20 cellular contexts compared by ENCODE assay signal in genomic region chr7:77197135-77197534, GRCh38. TPM values are rescaled to one million over a fixed set of nuclear protein-coding genes. Genes with fewer than 3 reads are reported as not detected.
A peak's percentile ranks its signal among the peaks of the same experiment; 100 is the strongest.
DNase-seq lines count a peak whose midpoint lies in the region; ATAC-seq, FAIRE-seq and TF ChIP-seq lines count a peak whose summit lies in the region.
"Had no signal": no experiment of that assay in that cellular context is flagged by ENCODE, and none has a peak within 500 bp of the region (broad histone marks: within the 10 kb centered on the region; RNA-seq: fewer than 3 reads in every experiment).

No MANE protein-coding gene starts in this region.

- H4K20me1 ChIP-seq in Karpas-422 (ENCODE audit: insufficient read depth, low read depth, low read length) (no peaks in the 10 kb centered on the region), keratinocyte (ENCODE audit: control insufficient read depth, extremely low read depth, insufficient read depth, low read length) (no peaks in the 10 kb centered on the region)

- peaks cover 6 to 70% (median 45%) of the 10 kb centered on the region in 4 donors for H3K4me1 Mint-ChIP-seq in CD4-positive, CD25-positive, alpha-beta regulatory T cell

- H3K9me1 ChIP-seq in keratinocyte (ENCODE audit: control insufficient read depth, extremely low read depth, insufficient read depth, low read length) = no peaks in the 10 kb centered on the region

- H3K9ac ChIP-seq in Karpas-422 (ENCODE audit: low read length) (peak overlapping the region; percentile 76), keratinocyte (ENCODE audit: control insufficient read depth, extremely low read depth, insufficient read depth, low read length) (no peak overlapping the region)

- TF ChIP-seq CTCF in keratinocyte (optimal IDR thresholded peaks at IDR 0.05 in 1 of 3, IDR thresholded peaks at IDR 0.05 in 1 of 3, conservative IDR thresholded peaks at IDR 0.05 in 1 of 3; ENCODE audit: extremely low read depth in 1 of 3, insufficient read depth in 2 of 3, low read length in 3 of 3) (no peak), BE2C (IDR thresholded peaks at IDR 0.05; ENCODE audit: low read depth, low read length) (no peak)

- H3K27ac ChIP-seq in CD4-positive, CD25-positive, alpha-beta regulatory T cell (ENCODE audit: insufficient read depth, low read length, poor library complexity, severe bottlenecking) = peak overlapping the region; percentile 51
- H3K27ac ChIP-seq in Karpas-422 (ENCODE audit: low read length) (peak overlapping the region; percentile 85), keratinocyte (ENCODE audit: control insufficient read depth, insufficient read depth, low read length) (no peak overlapping the region), small intestine (ENCODE audit: low read depth in 1 of 2, low read length in 1 of 2) (peak overlapping the region in 1 of 2 donors; percentile 71)
- H3K27ac ChIP-seq: VCaP had no signal

- no peaks in the 10 kb centered on the region for H3K27me3 Mint-ChIP-seq in CD4-positive, CD25-positive, alpha-beta regulatory T cell
- H3K27me3 Mint-ChIP-seq: stimulated activated naive CD8-positive, alpha-beta T cell treated with anti-CD3 and anti-CD28 coated beads, Interleukin-15, Interleukin-2, amounts not matched to agents 100 ng/mL and 50 ng/mL, for 24 hours had no signal

- peak overlapping the region; percentile 91 for H3K4me3 ChIP-seq in CD4-positive, CD25-positive, alpha-beta regulatory T cell (ENCODE audit: low read depth, low read length)
- H3K4me3 ChIP-seq in Karpas-422 (ENCODE audit: low read length) (peak overlapping the region; percentile 71), keratinocyte (ENCODE audit: control insufficient read depth in 2 of 3, extremely low read depth in 1 of 3, insufficient read depth in 2 of 3, low read depth in 1 of 3, low read length in 3 of 3) (no peak overlapping the region), small intestine (ENCODE audit: low read depth in 1 of 2, low read length in 2 of 2) (no peak overlapping the region), BE2C (ENCODE audit: low read depth, low read length) (no peak overlapping the region)

- dilution Hi-C loops in keratinocyte (cut with MboI; ENCODE audit: extremely low pct_ligation_motif_present, low sequenced_read_pairs) = no loop called here

- H3K79me2 ChIP-seq in Karpas-422 (ENCODE audit: low read length) (peaks cover 23% of the 10 kb centered on the region), keratinocyte (ENCODE audit: control insufficient read depth, insufficient read depth, low read length) (no peaks in the 10 kb centered on the region)

- no peak for ATAC-seq in CD4-positive, CD25-positive, alpha-beta regulatory T cell (ENCODE audit: low read depth in 2 of 2)
- no peak for ATAC-seq in HG03521 (IDR thresholded peaks at IDR 0.05; ENCODE audit: unreplicated experiment)
- ATAC-seq: left cardiac atrium, Right ventricle myocardium inferior had no signal

- no peak overlapping the region for H2AFZ ChIP-seq in Karpas-422 (ENCODE audit: low read length)
- no peak overlapping the region for H2AFZ ChIP-seq in keratinocyte (ENCODE audit: control insufficient read depth, low read length)

- no peaks in the 10 kb centered on the region for H3K9me3 Mint-ChIP-seq in CD4-positive, CD25-positive, alpha-beta regulatory T cell
- H3K9me3 Mint-ChIP-seq: stimulated activated naive CD8-positive, alpha-beta T cell treated with anti-CD3 and anti-CD28 coated beads, Interleukin-15, Interleukin-2, amounts not matched to agents 100 ng/mL and 50 ng/mL, for 24 hours had no signal

- peaks cover 4% of the 10 kb centered on the region for H3K36me3 Mint-ChIP-seq in CD4-positive, CD25-positive, alpha-beta regulatory T cell

- 19 to 59% (median 47%) methylated on average over 4 of the region's 4 CpGs for WGBS in small intestine, 3 donors

- H3K4me1 ChIP-seq in CD4-positive, CD25-positive, alpha-beta regulatory T cell (ENCODE audit: control insufficient read depth, insufficient read depth, low read length, poor library complexity, severe bottlenecking) = peaks cover 53% of the 10 kb centered on the region
- peaks cover 97% of the 10 kb centered on the region for H3K4me1 ChIP-seq in Karpas-422 (ENCODE audit: low read length)
- H3K4me1 ChIP-seq in keratinocyte (ENCODE audit: control insufficient read depth, extremely low read depth, insufficient read depth, low read length) = peaks cover 3% of the 10 kb centered on the region
- H3K4me1 ChIP-seq in small intestine (ENCODE audit: control insufficient read depth in 2 of 2, insufficient read depth in 1 of 2, low read depth in 1 of 2, low read length in 1 of 2) = peaks cover 4 to 5% of the 10 kb centered on the region in 2 donors
- no peaks in the 10 kb centered on the region for H3K4me1 ChIP-seq in BE2C

- H3K9me2 ChIP-seq in Karpas-422 (replicated peaks; ENCODE audit: insufficient read depth, low read length) = no peaks in the 10 kb centered on the region

- FAIRE-seq in keratinocyte (lab: Jason Lieb, UNC) = peak; percentile 13
- no peak for FAIRE-seq in small intestine (lab: Jason Lieb, UNC)
- FAIRE-seq: astrocyte, H1 had no signal

- no peak for DNase-seq in CD4-positive, CD25-positive, alpha-beta regulatory T cell
- DNase-seq in Karpas-422 (peak; percentile 40), keratinocyte (ENCODE audit: low read depth, low spot score) (no peak), small intestine (peak; percentile 80), BE2C (no peak), epidermal melanocyte (ENCODE audit: insufficient read length, low spot score) (no peak)
- DNase-seq in activated naive CD4-positive, alpha-beta T cell treated with Interleukin-2 at 50 U/mL for 16 hours = no peak
- DNase-seq: activated CD8-positive, alpha-beta memory T cell treated with anti-CD3 and anti-CD28 coated beads for 24 hours; left cardiac atrium; NCI-H187; NCI-H446; posterior cingulate gyrus; T-helper 1 cell had no signal

- H3K27ac Mint-ChIP-seq in CD4-positive, CD25-positive, alpha-beta regulatory T cell = peak overlapping the region; percentile 88 to 90 (median 89)
- H3K27ac Mint-ChIP-seq: stimulated activated naive CD8-positive, alpha-beta T cell treated with anti-CD3 and anti-CD28 coated beads, Interleukin-15, Interleukin-2, amounts not matched to agents 100 ng/mL and 50 ng/mL, for 24 hours had no signal

- H3K36me3 ChIP-seq in CD4-positive, CD25-positive, alpha-beta regulatory T cell (ENCODE audit: control insufficient read depth, insufficient read depth, low read length) = no peaks in the 10 kb centered on the region
- no peaks in the 10 kb centered on the region for H3K36me3 ChIP-seq in Karpas-422 (ENCODE audit: insufficient read depth, low read length)
- H3K36me3 ChIP-seq in keratinocyte (ENCODE audit: control insufficient read depth in 2 of 2, extremely low read depth in 1 of 2, insufficient read depth in 2 of 2, low read length in 2 of 2) = no peaks in the 10 kb centered on the region
- no peaks in the 10 kb centered on the region for H3K36me3 ChIP-seq in small intestine (ENCODE audit: control insufficient read depth in 2 of 2, insufficient read depth in 2 of 2, low read length in 2 of 2)
- H3K36me3 ChIP-seq in BE2C = no peaks in the 10 kb centered on the region

- H3K9me3 ChIP-seq in CD4-positive, CD25-positive, alpha-beta regulatory T cell (ENCODE audit: control insufficient read depth in 2 of 2, low read length in 2 of 2) = no peaks in the 10 kb centered on the region
- no peaks in the 10 kb centered on the region for H3K9me3 ChIP-seq in Karpas-422 (ENCODE audit: low read length)
- no peaks in the 10 kb centered on the region for H3K9me3 ChIP-seq in keratinocyte (ENCODE audit: control insufficient read depth, low read depth, low read length)
- no peaks in the 10 kb centered on the region for H3K9me3 ChIP-seq in small intestine (ENCODE audit: control insufficient read depth, low read depth)
- no peaks in the 10 kb centered on the region for H3K9me3 ChIP-seq in BE2C

- H3K27me3 ChIP-seq in CD4-positive, CD25-positive, alpha-beta regulatory T cell (ENCODE audit: control insufficient read depth, insufficient read depth, low read length) = no peaks in the 10 kb centered on the region
- no peaks in the 10 kb centered on the region for H3K27me3 ChIP-seq in Karpas-422 (ENCODE audit: low read length)
- no peaks in the 10 kb centered on the region for H3K27me3 ChIP-seq in keratinocyte (ENCODE audit: control insufficient read depth, extremely low read depth, insufficient read depth, low read length)
- H3K27me3 ChIP-seq in small intestine (ENCODE audit: control insufficient read depth in 2 of 2, insufficient read depth in 2 of 2, low read length in 2 of 2) = no peaks in the 10 kb centered on the region
- peaks cover 12% of the 10 kb centered on the region for H3K27me3 ChIP-seq in BE2C

- peak overlapping the region; percentile 88 for H3K4me2 ChIP-seq in Karpas-422 (ENCODE audit: low read depth, low read length, poor library complexity, severe bottlenecking)
- no peak overlapping the region for H3K4me2 ChIP-seq in keratinocyte (ENCODE audit: control insufficient read depth, extremely low read depth, insufficient read depth, low read depth, low read length)

- H3K4me3 Mint-ChIP-seq in CD4-positive, CD25-positive, alpha-beta regulatory T cell = peak overlapping the region; percentile 84 to 98 (median 91)
- H3K4me3 Mint-ChIP-seq: stimulated activated naive CD8-positive, alpha-beta T cell treated with anti-CD3 and anti-CD28 coated beads, Interleukin-15, Interleukin-2, amounts not matched to agents 100 ng/mL and 50 ng/mL, for 24 hours had no signal

RNA-seq across cellular contexts. Expression of gene FGL2, which starts 2.5 kb away (rescaled TPM):
- total RNA-seq in CD4-positive, CD25-positive, alpha-beta regulatory T cell = 8.1 TPM
- polyA plus RNA-seq in CD4-positive, CD25-positive, alpha-beta regulatory T cell = 10 to 100 TPM in 3 of 4 donors, 1 to 10 TPM in 1; 6.2 to 14.2 (median 10.8) TPM
- total RNA-seq in Karpas-422 (2014; rRNA removed; shearing (Covaris generic); ENCODE audit: low replicate concordance) = 22.6 and 28.1 TPM in 2 replicates
- polyA plus RNA-seq in keratinocyte (0.01 to 0.05 TPM in 2 of 3 replicates, not detected in the other), small intestine (10 to 100 TPM in 2 of 3 donors, 1 to 10 TPM in 1; 7.4 to 21.6 (median 14.6) TPM)
- polyA plus RNA-seq in keratinocyte (2011; ENCODE audit: low read depth) = not detected
- not detected in 2 replicates for polyA plus RNA-seq in keratinocyte (2011; cell fraction: cytosol; rRNA removed)
- polyA plus RNA-seq in keratinocyte (2011; cell fraction: nucleus; rRNA removed) = not detected in 2 replicates
- 0.02 and 0.44 TPM in 2 replicates for polyA plus RNA-seq in keratinocyte (2012; ENCODE audit: low replicate concordance)
- polyA minus RNA-seq in keratinocyte = not detected in 3 replicates
- polyA minus RNA-seq in keratinocyte (2011; cell fraction: cytosol; rRNA and poly(A)+ RNA removed) = not detected
- not detected in 2 replicates for polyA minus RNA-seq in keratinocyte (2011; cell fraction: nucleus; rRNA and poly(A)+ RNA removed)
- polyA plus RNA-seq in BE2C (2012; ENCODE audit: insufficient read depth, insufficient read length, low read depth) = not detected
- total RNA-seq: astrocyte, H1, HT-29 had no signal
- polyA plus RNA-seq: H1 had no signal

Comparison
In these comparisons a context has a peak if more than half of its experiments do, and no peak if none do; other contexts are left out.
1. DNase-seq: peak in Karpas-422 (single experiment) and small intestine (single experiment); none in CD4-positive, CD25-positive, alpha-beta regulatory T cell (0 of 3), keratinocyte (single experiment), activated naive CD4-positive, alpha-beta T cell treated with Interleukin-2 at 50 U/mL for 16 hours (single experiment), BE2C (single experiment) and epidermal melanocyte (single experiment).
2. H3K4me3 ChIP-seq: peak in CD4-positive, CD25-positive, alpha-beta regulatory T cell (single experiment) and Karpas-422 (single experiment); none in keratinocyte (0 of 3), small intestine (0 of 2) and BE2C (single experiment).
3. RNA of gene FGL2, which starts 2.5 kb away (polyA plus RNA-seq): 7.4 to 21.6 TPM in small intestine and 6.2 to 14.2 TPM in CD4-positive, CD25-positive, alpha-beta regulatory T cell; 0.01 to 0.44 TPM in keratinocyte; every median in the first group is over 4 times any median in the second.